In the genomic region with DNA sequence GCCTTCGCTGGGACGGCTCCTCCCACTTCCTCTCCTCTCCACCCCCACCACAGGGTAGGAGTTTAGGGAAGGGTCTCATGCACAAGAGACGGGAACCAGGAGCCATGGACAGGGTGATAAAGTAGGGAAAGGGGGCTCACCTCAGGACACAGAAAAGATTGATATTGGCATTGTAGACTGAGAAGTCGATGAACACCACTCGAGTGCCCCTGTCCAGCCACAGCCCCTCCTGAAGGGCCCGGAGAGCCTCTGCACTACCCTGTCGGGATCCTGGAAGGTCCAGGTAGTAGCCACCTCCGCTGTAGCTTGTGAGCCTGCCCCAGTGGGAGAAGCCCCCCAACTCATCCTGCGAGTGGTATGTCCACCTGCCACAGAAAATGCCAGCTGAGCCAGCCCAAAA, we compare ENCODE assay signal across 26 cellular contexts. TPM values are rescaled to one million over a fixed set of nuclear protein-coding genes. Genes with fewer than 3 reads are reported as not detected.
DNase-seq lines count a peak whose midpoint lies in the region; ATAC-seq, FAIRE-seq and TF ChIP-seq lines count a peak whose summit lies in the region.
"Had no signal": no experiment of that assay in that cellular context is flagged by ENCODE, and none has a peak within 500 bp of the region (broad histone marks: within the 10 kb centered on the region; RNA-seq: fewer than 3 reads in every experiment).

No MANE protein-coding gene starts in this region.

- H3K56ac ChIP-seq in H1 (replicated peaks; ENCODE audit: insufficient read length, low read depth, low read length) = no peak overlapping the region

- 75% methylated on average over 9 of the region's 9 CpGs; no CpG with 5 or more reads in 1 of the 2 experiments for WGBS in H1 (ENCODE audit: extremely low coverage in 1 of 2, insufficient coverage in 1 of 2, insufficient read length in 1 of 2, insufficient replicate concordance in 2 of 2, low coverage in 1 of 2, low lambda C conversion rate in 2 of 2, missing lambda C conversion rate in 1 of 2), 2 experiments

- H3K36me3 ChIP-seq in OCI-LY7 (ENCODE audit: insufficient read depth, low read length) (no peaks in the 10 kb centered on the region), H1 (ENCODE audit: control insufficient read depth in 2 of 4, insufficient read depth in 4 of 4, low read length in 3 of 4) (no peaks in the 10 kb centered on the region), HAP-1 (replicated peaks) (no peaks in the 10 kb centered on the region)
- H3K36me3 ChIP-seq: BE2C; BLaER1 treated with 17β-estradiol and CSF1 and Interleukin-3, amounts not matched to agents 10 nM and 100 nM had no signal

- H3K27ac Mint-ChIP-seq in stimulated activated memory B cell treated with anti-CD40 and anti-IgM and Interleukin-4, amounts not matched to agents 10 μg/mL and 1 μg/mL and 100 μg/mL, for 72 hours = no peak overlapping the region
- H3K27ac Mint-ChIP-seq: CD4-positive, alpha-beta T cell; H9 had no signal

- peaks cover 3% of the 10 kb centered on the region for H3K9me3 Mint-ChIP-seq in stimulated activated memory B cell treated with anti-CD40 and anti-IgM and Interleukin-4, amounts not matched to agents 10 μg/mL and 1 μg/mL and 100 μg/mL, for 72 hours
- H3K9me3 Mint-ChIP-seq: CD4-positive, alpha-beta T cell had no signal

- H3K79me1 ChIP-seq in H1 (ENCODE audit: low read depth, low read length) = no peaks in the 10 kb centered on the region

- H2BK15ac ChIP-seq in H1 (ENCODE audit: low read length) = no peak overlapping the region; the same call in 1 of the 2 replicates

- no peak overlapping the region for H2BK5ac ChIP-seq in H1 (ENCODE audit: low read depth, low read length)

- H3K18ac ChIP-seq in H1 (ENCODE audit: extremely low read depth, low read length) = peak overlapping the region; percentile 34; the same call in 1 of the 2 replicates

- H4K8ac ChIP-seq in H1 (ENCODE audit: extremely low read depth, insufficient read depth, low read length) = no peak overlapping the region

- H3K9ac ChIP-seq in H1 (replicated peaks in 1 of 4; ENCODE audit: extremely low read depth in 1 of 4, low read depth in 3 of 4, low read length in 3 of 4) = no peak overlapping the region
- H3K9ac ChIP-seq: BLaER1 treated with 17β-estradiol and CSF1 and Interleukin-3, amounts not matched to agents 10 nM and 100 nM; GM23248 had no signal

- H3K4me2 ChIP-seq in OCI-LY7 (ENCODE audit: low read length) (peak overlapping the region; percentile 55), H1 (ENCODE audit: insufficient read depth in 1 of 2, low read depth in 2 of 2, low read length in 2 of 2) (no peak overlapping the region)
- H3K4me2 ChIP-seq: A549 had no signal

- H3K27ac ChIP-seq in OCI-LY7 (ENCODE audit: low read depth, low read length, poor library complexity, severe bottlenecking) (no peak overlapping the region), H1 (ENCODE audit: low read depth, low read length) (no peak overlapping the region)
- H3K27ac ChIP-seq: A549; BLaER1 treated with 17β-estradiol and CSF1 and Interleukin-3, amounts not matched to agents 10 nM and 100 nM; GM23248 had no signal

- no peak overlapping the region for H4K5ac ChIP-seq in H1 (ENCODE audit: insufficient read length, low read depth, low read length)

- H3K79me2 ChIP-seq in OCI-LY7 (ENCODE audit: insufficient read depth, low read depth, low read length) = no peaks in the 10 kb centered on the region
- no peaks in the 10 kb centered on the region for H3K79me2 ChIP-seq in H1 (ENCODE audit: control insufficient read depth in 1 of 2, insufficient read depth in 2 of 2, low read length in 2 of 2)

- TF ChIP-seq RAD21 in Ishikawa (IDR thresholded peaks at IDR 0.05; ENCODE audit: low read depth) (no peak), H1 (IDR thresholded peaks at IDR 0.05 in 1 of 2, conservative IDR thresholded peaks at IDR 0.05 in 1 of 2; ENCODE audit: low read depth in 2 of 2, low read length in 2 of 2) (no peak)

- in situ Hi-C loops in HAP-1 (cut with MboI; ENCODE audit: low sequenced_read_pairs) = no loop called here

- no peaks in the 10 kb centered on the region for H3K9me2 ChIP-seq in OCI-LY7 (ENCODE audit: insufficient read depth, low read length)

- peak overlapping the region; percentile 15 for H3K4me3 ChIP-seq in OCI-LY7 (ENCODE audit: low read depth, low read length, poor library complexity, severe bottlenecking)
- H3K4me3 ChIP-seq in H1 (ENCODE audit: extremely low read depth in 1 of 4, insufficient read depth in 2 of 4, low read depth in 3 of 4, low read length in 4 of 4) = no peak overlapping the region
- no peak overlapping the region for H3K4me3 ChIP-seq in HAP-1
- H3K4me3 ChIP-seq: A549; BLaER1 treated with 17β-estradiol and CSF1 and Interleukin-3, amounts not matched to agents 10 nM and 100 nM; GM23248 had no signal

- DNase-seq in OCI-LY7 (ENCODE audit: low spot score) (no peak), H1 (ENCODE audit: low read depth in 1 of 2, low spot score in 2 of 2) (no peak), NCI-H1436 treated with DMSO at 0.1 percent for 48 hours (lab: John Stamatoyannopoulos, UW) (no peak), HAP-1 (ENCODE audit: low spot score in 2 of 2) (no peak)
- DNase-seq: 8988T; ACHN; AML-193; BE2C; CD4-positive, alpha-beta T cell; CD8-positive, alpha-beta memory T cell; DMS 273 treated with DMSO at 0.1 percent for 48 hours; DMS79; EL; GDM1; GM23248; H9 had no signal

- TF ChIP-seq CTCF in OCI-LY7 (conservative IDR thresholded peaks at IDR 0.05; ENCODE audit: low read length) = no peak
- no peak for TF ChIP-seq CTCF in H1 (IDR thresholded peaks at IDR 0.05; ENCODE audit: control extremely low read depth in 1 of 3, insufficient read depth in 1 of 3, low read depth in 1 of 3, low read length in 3 of 3)

- ATAC-seq in HG02588 (IDR thresholded peaks at IDR 0.05; ENCODE audit: unreplicated experiment) = no peak
- ATAC-seq in stimulated activated memory B cell treated with anti-CD40 and anti-IgM and Interleukin-4, amounts not matched to agents 10 μg/mL and 1 μg/mL and 100 μg/mL, for 72 hours = no peak

- BruUV-seq in OCI-LY7 (replicated peaks; lab: Mats Ljungman, UMichigan) = no TSS peak

- peaks cover 29% of the 10 kb centered on the region for H3K27me3 Mint-ChIP-seq in stimulated activated memory B cell treated with anti-CD40 and anti-IgM and Interleukin-4, amounts not matched to agents 10 μg/mL and 1 μg/mL and 100 μg/mL, for 72 hours

- no peak for FAIRE-seq in H1 (lab: Jason Lieb, UNC)
- FAIRE-seq: A549, D721Med, GM12891, GM18507 had no signal

- no peaks in the 10 kb centered on the region for H3K27me3 ChIP-seq in H1 (replicated peaks in 1 of 4; ENCODE audit: control insufficient read depth in 3 of 4, extremely low read depth in 1 of 4, insufficient read depth in 3 of 4, low read length in 3 of 4)
- H3K27me3 ChIP-seq in HAP-1 (ENCODE audit: low read depth) = peaks cover 18% of the 10 kb centered on the region
- H3K27me3 ChIP-seq: BLaER1 treated with 17β-estradiol and CSF1 and Interleukin-3, amounts not matched to agents 10 nM and 100 nM had no signal

- H3K9me3 ChIP-seq in OCI-LY7 (ENCODE audit: low read length) = no peaks in the 10 kb centered on the region
- peaks cover 0 to 4% of the 10 kb centered on the region in 2 experiments; a peak in 2 of 4 replicates for H3K9me3 ChIP-seq in H1 (ENCODE audit: insufficient read depth in 2 of 2, low read depth in 1 of 2, low read length in 1 of 2)
- no peaks in the 10 kb centered on the region for H3K9me3 ChIP-seq in HAP-1
- H3K9me3 ChIP-seq: A549, BE2C had no signal

- TF ChIP-seq EP300 in Ishikawa (IDR thresholded peaks at IDR 0.05; ENCODE audit: borderline replicate concordance) (no peak), H1 (IDR thresholded peaks at IDR 0.05; ENCODE audit: borderline replicate concordance in 1 of 2, low read depth in 2 of 2, low read length in 2 of 2) (no peak)

- no peaks in the 10 kb centered on the region for H3K36me3 Mint-ChIP-seq in stimulated activated memory B cell treated with anti-CD40 and anti-IgM and Interleukin-4, amounts not matched to agents 10 μg/mL and 1 μg/mL and 100 μg/mL, for 72 hours
- H3K36me3 Mint-ChIP-seq: CD14-positive monocyte; CD8-positive, alpha-beta memory T cell had no signal

- no peak overlapping the region for H3K4ac ChIP-seq in H1 (replicated peaks; ENCODE audit: insufficient read length, low read depth, low read length)

- no peaks in the 10 kb centered on the region for H4K20me1 ChIP-seq in OCI-LY7 (ENCODE audit: insufficient read depth, low read length)
- no peaks in the 10 kb centered on the region for H4K20me1 ChIP-seq in H1 (replicated peaks in 1 of 2; ENCODE audit: control insufficient read depth in 1 of 2, insufficient read depth in 2 of 2, low read length in 2 of 2)
- H4K20me1 ChIP-seq: BLaER1 treated with 17β-estradiol and CSF1 and Interleukin-3, amounts not matched to agents 10 nM and 100 nM had no signal

- no peak overlapping the region for H2AK5ac ChIP-seq in H1 (ENCODE audit: low read depth, low read length)

- no peak overlapping the region for H3K14ac ChIP-seq in H1 (ENCODE audit: insufficient read length)

- intact Hi-C loops in OCI-LY7 (cut with micrococcal nuclease; ENCODE audit: unreplicated experiment) = no loop called here

- no peaks in the 10 kb centered on the region; the same call in 1 of the 2 replicates for H3K23me2 ChIP-seq in H1 (ENCODE audit: low read depth, low read length)

- H2BK120ac ChIP-seq in H1 (replicated peaks; ENCODE audit: low read depth, low read length) = no peak overlapping the region

- CTCF ChIA-PET in OCI-LY7 (lab: Charles Lee; ENCODE audit: unreplicated experiment) = interaction anchor here (0.6 kb wide), 1 partner anchor 25 kb away, joined by 3 read pairs; no protein-coding TSS in a partner anchor
- CTCF ChIA-PET in H1 (lab: Charles Lee; ENCODE audit: partially characterized antibody) = interaction anchor here (0.7 to 1.5 kb wide), 4 partner anchors 9 to 74 kb away, joined by 3 to 4 read pairs (median 4); no protein-coding TSS in a partner anchor

- no peak overlapping the region for H3K23ac ChIP-seq in H1 (ENCODE audit: insufficient read length)

- peaks cover 7% of the 10 kb centered on the region for H3K4me1 Mint-ChIP-seq in stimulated activated memory B cell treated with anti-CD40 and anti-IgM and Interleukin-4, amounts not matched to agents 10 μg/mL and 1 μg/mL and 100 μg/mL, for 72 hours
- H3K4me1 Mint-ChIP-seq: CD8-positive, alpha-beta memory T cell had no signal

- no peak for TF ChIP-seq POLR2A in H1 (IDR thresholded peaks at IDR 0.05; ENCODE audit: control extremely low read depth in 1 of 2, low read depth in 2 of 2, low read length in 2 of 2)

- H4K91ac ChIP-seq in H1 (replicated peaks; ENCODE audit: insufficient read length, low read length) = no peak overlapping the region

- POLR2A ChIA-PET in OCI-LY7 (lab: Charles Lee) = interaction anchor here (0.7 kb wide), 1 partner anchor 73 kb away, joined by 5 read pairs; no protein-coding TSS in a partner anchor
- POLR2A ChIA-PET in H1 (lab: Charles Lee; ENCODE audit: partially characterized antibody) = interaction anchor here (1.1 to 2.9 kb wide), 3 partner anchors 10 to 50 kb away, joined by 4 to 20 read pairs (median 5); a partner anchor contains a TSS

- H3K4me1 ChIP-seq in OCI-LY7 (ENCODE audit: insufficient read depth, low read length, poor library complexity, severe bottlenecking) (peaks cover 24% of the 10 kb centered on the region), H1 (replicated peaks in 1 of 4; ENCODE audit: control insufficient read depth in 3 of 4, insufficient read depth in 4 of 4, low read length in 3 of 4) (peaks cover 0 to 12% (median 7%) of the 10 kb centered on the region in 4 experiments; a peak in 4 of 7 replicates), HAP-1 (no peaks in the 10 kb centered on the region)
- H3K4me1 ChIP-seq: BE2C had no signal

- H2AFZ ChIP-seq in OCI-LY7 (ENCODE audit: low read length) (no peak overlapping the region), H1 (ENCODE audit: low read length) (no peak overlapping the region)
- H2AFZ ChIP-seq: GM23248 had no signal

- H2BK12ac ChIP-seq in H1 (ENCODE audit: low read depth, low read length) = 0 out of 2 replicates have a peak overlapping the region, but pooled peaks have one; percentile 1

- H2BK20ac ChIP-seq in H1 (ENCODE audit: low read length) = no peak overlapping the region; the same call in 1 of the 2 replicates

- H3K4me3 Mint-ChIP-seq in stimulated activated memory B cell treated with anti-CD40 and anti-IgM and Interleukin-4, amounts not matched to agents 10 μg/mL and 1 μg/mL and 100 μg/mL, for 72 hours = no peak overlapping the region
- H3K4me3 Mint-ChIP-seq: CD4-positive, alpha-beta T cell; CD8-positive, alpha-beta memory T cell; H9 had no signal

RNA-seq across cellular contexts. Expression of a gene that starts 10.8 kb away (rescaled TPM):
- total RNA-seq in OCI-LY7 (2014; rRNA removed; shearing (Covaris generic)) = 39.7 and 48.7 TPM in 2 replicates
- 45.3 and 54.8 TPM in 2 replicates for total RNA-seq in OCI-LY7 (2022)
- 46.5 and 50.6 TPM in 2 replicates for total RNA-seq in H1 (2021; fragmentation: NEBNext Ultra II Directional; extraction: Animal tissue kit (Norgen Biotek cat#: 25700))
- polyA plus RNA-seq in H1 (2011; rRNA removed) = 13.4 and 25.1 TPM in 2 replicates
- polyA plus RNA-seq in H1 (2011; cell fraction: cytosol; rRNA removed) = 39.6 TPM
- 16.9 TPM for polyA plus RNA-seq in H1 (2011; cell fraction: nucleus; rRNA removed)
- polyA plus RNA-seq in H1 (2012, experiment 1 of 2) = 43.8 to 59.5 TPM (median 48.3 TPM) in 4 replicates
- polyA plus RNA-seq in H1 (2012, experiment 2 of 2) = 8.6 TPM
- polyA plus RNA-seq in H1 (2013, experiment 1 of 2) = 53.1 TPM
- 58.3 TPM for polyA plus RNA-seq in H1 (2013, experiment 2 of 2)
- polyA minus RNA-seq in H1 (2011; rRNA and poly(A)+ RNA removed) = 6.0 and 14.4 TPM in 2 replicates
- polyA minus RNA-seq in H1 (2011; cell fraction: cytosol; rRNA and poly(A)+ RNA removed) = 10.1 TPM
- 12.1 TPM for polyA minus RNA-seq in H1 (2011; cell fraction: nucleus; rRNA and poly(A)+ RNA removed)

RNA-seq across cellular contexts. Expression of a gene that starts 29.8 kb away (rescaled TPM):
- 47.8 and 48.2 TPM in 2 replicates for total RNA-seq in OCI-LY7 (2014; rRNA removed; shearing (Covaris generic))
- total RNA-seq in OCI-LY7 (2022) = 48.6 and 51.0 TPM in 2 replicates
- 29.9 and 30.1 TPM in 2 replicates for total RNA-seq in H1 (2021; fragmentation: NEBNext Ultra II Directional; extraction: Animal tissue kit (Norgen Biotek cat#: 25700))
- polyA plus RNA-seq in H1 (2011; rRNA removed) = 8.2 and 11.1 TPM in 2 replicates
- 12.7 TPM for polyA plus RNA-seq in H1 (2011; cell fraction: cytosol; rRNA removed)
- 14.4 TPM for polyA plus RNA-seq in H1 (2011; cell fraction: nucleus; rRNA removed)
- polyA plus RNA-seq in H1 (2012, experiment 1 of 2) = 19.3 to 26.5 TPM (median 21.4 TPM) in 4 replicates
- 20.6 TPM for polyA plus RNA-seq in H1 (2012, experiment 2 of 2)
- polyA plus RNA-seq in H1 (2013, experiment 1 of 2) = 19.0 TPM
- 17.6 TPM for polyA plus RNA-seq in H1 (2013, experiment 2 of 2)
- polyA minus RNA-seq in H1 (2011; rRNA and poly(A)+ RNA removed) = 26.9 and 32.7 TPM in 2 replicates
- polyA minus RNA-seq in H1 (2011; cell fraction: cytosol; rRNA and poly(A)+ RNA removed) = 12.6 TPM
- 13.0 TPM for polyA minus RNA-seq in H1 (2011; cell fraction: nucleus; rRNA and poly(A)+ RNA removed)

RNA-seq across cellular contexts. Expression of a gene that starts 32.8 kb away (rescaled TPM):
- total RNA-seq in OCI-LY7 (2014; rRNA removed; shearing (Covaris generic)) = not detected in 2 replicates
- total RNA-seq in OCI-LY7 (2022) = 0.76 TPM in 1 of 2 replicates, not detected in the other
- 0.17 and 0.20 TPM in 2 replicates for total RNA-seq in H1 (2021; fragmentation: NEBNext Ultra II Directional; extraction: Animal tissue kit (Norgen Biotek cat#: 25700))
- 0.20 and 0.33 TPM in 2 replicates for polyA plus RNA-seq in H1 (2011; rRNA removed)
- 0.26 TPM for polyA plus RNA-seq in H1 (2011; cell fraction: cytosol; rRNA removed)
- 0.20 TPM for polyA plus RNA-seq in H1 (2011; cell fraction: nucleus; rRNA removed)
- polyA plus RNA-seq in H1 (2012, experiment 1 of 2) = 0.42 to 0.64 TPM (median 0.56 TPM) in 4 replicates
- polyA plus RNA-seq in H1 (2012, experiment 2 of 2) = not detected
- 0.16 TPM for polyA plus RNA-seq in H1 (2013, experiment 1 of 2)
- 0.17 TPM for polyA plus RNA-seq in H1 (2013, experiment 2 of 2)
- polyA minus RNA-seq in H1 (2011; rRNA and poly(A)+ RNA removed) = 0.22 TPM in 1 of 2 replicates, not detected in the other
- polyA minus RNA-seq in H1 (2011; cell fraction: cytosol; rRNA and poly(A)+ RNA removed) = not detected
- not detected for polyA minus RNA-seq in H1 (2011; cell fraction: nucleus; rRNA and poly(A)+ RNA removed)
- total RNA-seq: CD4-positive, alpha-beta T cell; CD8-positive, alpha-beta memory T cell; GM23248; H4 had no signal
- polyA plus RNA-seq: CD8-positive, alpha-beta memory T cell; GM23248 had no signal

RNA-seq across cellular contexts. Expression of a gene that starts 49.8 kb away (rescaled TPM):
- 66.1 and 76.8 TPM in 2 replicates for total RNA-seq in OCI-LY7 (2014; rRNA removed; shearing (Covaris generic))
- 291 and 327 TPM in 2 replicates for total RNA-seq in OCI-LY7 (2022)
- total RNA-seq in H1 (2021; fragmentation: NEBNext Ultra II Directional; extraction: Animal tissue kit (Norgen Biotek cat#: 25700)) = 604 and 621 TPM in 2 replicates
- 372 and 397 TPM in 2 replicates for polyA plus RNA-seq in H1 (2011; rRNA removed)
- 289 TPM for polyA plus RNA-seq in H1 (2011; cell fraction: cytosol; rRNA removed)
- polyA plus RNA-seq in H1 (2011; cell fraction: nucleus; rRNA removed) = 214 TPM
- 318 to 453 TPM (median 393 TPM) in 4 replicates for polyA plus RNA-seq in H1 (2012, experiment 1 of 2)
- 219 TPM for polyA plus RNA-seq in H1 (2012, experiment 2 of 2)
- polyA plus RNA-seq in H1 (2013, experiment 1 of 2) = 934 TPM
- polyA plus RNA-seq in H1 (2013, experiment 2 of 2) = 1,101 TPM
- 618 and 631 TPM in 2 replicates for polyA minus RNA-seq in H1 (2011; rRNA and poly(A)+ RNA removed)
- 331 TPM for polyA minus RNA-seq in H1 (2011; cell fraction: cytosol; rRNA and poly(A)+ RNA removed)
- polyA minus RNA-seq in H1 (2011; cell fraction: nucleus; rRNA and poly(A)+ RNA removed) = 203 TPM
